1 cellular context compared by ENCODE assay signal in the genomic region with DNA sequence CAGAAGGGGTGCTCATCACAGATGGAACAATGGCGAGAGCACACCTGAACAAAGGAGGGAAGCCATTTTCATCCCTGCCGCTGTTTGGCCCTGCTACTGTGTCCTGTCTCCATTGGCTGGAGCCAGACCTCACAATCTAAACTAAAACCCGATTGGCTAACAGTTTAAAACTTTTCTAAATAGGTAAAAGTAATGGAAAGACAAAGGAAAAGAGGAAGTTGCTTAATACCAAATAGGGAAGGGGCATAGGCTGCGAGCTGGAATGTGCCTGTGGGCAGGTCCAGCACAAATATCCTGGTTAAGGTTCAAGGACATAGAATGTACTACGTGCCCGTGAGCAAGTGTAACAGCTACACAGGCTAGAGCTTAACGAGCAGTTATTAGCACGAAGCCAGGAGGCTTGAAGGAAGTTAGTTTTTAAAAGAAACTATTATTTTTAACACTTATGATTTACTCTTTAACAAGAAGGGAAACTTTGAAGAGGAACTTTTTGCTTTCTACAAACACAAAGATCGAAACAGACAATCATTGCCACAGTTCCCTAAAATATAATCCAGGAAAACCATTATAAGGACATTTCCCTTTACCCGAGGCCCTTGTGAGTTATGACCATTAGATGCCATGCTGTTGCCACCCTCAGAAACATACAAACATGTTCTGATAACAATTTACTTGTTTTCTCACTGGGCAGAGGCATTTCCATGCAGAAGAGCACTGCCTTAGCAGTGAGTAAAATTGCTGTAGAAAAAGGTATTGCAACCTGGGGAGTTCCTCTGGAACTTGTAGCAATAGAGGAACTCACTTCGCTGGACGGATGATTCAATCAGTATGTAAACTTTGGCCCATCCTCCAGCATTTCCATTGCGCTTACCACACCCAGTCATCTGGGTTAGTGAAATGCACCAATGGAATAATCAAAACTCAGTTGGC.
TF ChIP-seq lines count a peak whose summit lies in the region.

No MANE protein-coding gene starts in this region.

TF ChIP-seq in K562, 482 proteins besides CTCF, POLR2A, EP300 and RAD21 (continued from another document and continues in another):
- TF ChIP-seq, protein P1, sequence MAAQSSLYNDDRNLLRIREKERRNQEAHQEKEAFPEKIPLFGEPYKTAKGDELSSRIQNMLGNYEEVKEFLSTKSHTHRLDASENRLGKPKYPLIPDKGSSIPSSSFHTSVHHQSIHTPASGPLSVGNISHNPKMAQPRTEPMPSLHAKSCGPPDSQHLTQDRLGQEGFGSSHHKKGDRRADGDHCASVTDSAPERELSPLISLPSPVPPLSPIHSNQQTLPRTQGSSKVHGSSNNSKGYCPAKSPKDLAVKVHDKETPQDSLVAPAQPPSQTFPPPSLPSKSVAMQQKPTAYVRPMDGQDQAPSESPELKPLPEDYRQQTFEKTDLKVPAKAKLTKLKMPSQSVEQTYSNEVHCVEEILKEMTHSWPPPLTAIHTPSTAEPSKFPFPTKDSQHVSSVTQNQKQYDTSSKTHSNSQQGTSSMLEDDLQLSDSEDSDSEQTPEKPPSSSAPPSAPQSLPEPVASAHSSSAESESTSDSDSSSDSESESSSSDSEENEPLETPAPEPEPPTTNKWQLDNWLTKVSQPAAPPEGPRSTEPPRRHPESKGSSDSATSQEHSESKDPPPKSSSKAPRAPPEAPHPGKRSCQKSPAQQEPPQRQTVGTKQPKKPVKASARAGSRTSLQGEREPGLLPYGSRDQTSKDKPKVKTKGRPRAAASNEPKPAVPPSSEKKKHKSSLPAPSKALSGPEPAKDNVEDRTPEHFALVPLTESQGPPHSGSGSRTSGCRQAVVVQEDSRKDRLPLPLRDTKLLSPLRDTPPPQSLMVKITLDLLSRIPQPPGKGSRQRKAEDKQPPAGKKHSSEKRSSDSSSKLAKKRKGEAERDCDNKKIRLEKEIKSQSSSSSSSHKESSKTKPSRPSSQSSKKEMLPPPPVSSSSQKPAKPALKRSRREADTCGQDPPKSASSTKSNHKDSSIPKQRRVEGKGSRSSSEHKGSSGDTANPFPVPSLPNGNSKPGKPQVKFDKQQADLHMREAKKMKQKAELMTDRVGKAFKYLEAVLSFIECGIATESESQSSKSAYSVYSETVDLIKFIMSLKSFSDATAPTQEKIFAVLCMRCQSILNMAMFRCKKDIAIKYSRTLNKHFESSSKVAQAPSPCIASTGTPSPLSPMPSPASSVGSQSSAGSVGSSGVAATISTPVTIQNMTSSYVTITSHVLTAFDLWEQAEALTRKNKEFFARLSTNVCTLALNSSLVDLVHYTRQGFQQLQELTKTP (IDR thresholded peaks at IDR 0.05; ENCODE audit: low read depth in 1 of 2, partially characterized antibody in 2 of 2): peak in 1 of 2 experiments; percentile 65
- TF ChIP-seq, protein P2, sequence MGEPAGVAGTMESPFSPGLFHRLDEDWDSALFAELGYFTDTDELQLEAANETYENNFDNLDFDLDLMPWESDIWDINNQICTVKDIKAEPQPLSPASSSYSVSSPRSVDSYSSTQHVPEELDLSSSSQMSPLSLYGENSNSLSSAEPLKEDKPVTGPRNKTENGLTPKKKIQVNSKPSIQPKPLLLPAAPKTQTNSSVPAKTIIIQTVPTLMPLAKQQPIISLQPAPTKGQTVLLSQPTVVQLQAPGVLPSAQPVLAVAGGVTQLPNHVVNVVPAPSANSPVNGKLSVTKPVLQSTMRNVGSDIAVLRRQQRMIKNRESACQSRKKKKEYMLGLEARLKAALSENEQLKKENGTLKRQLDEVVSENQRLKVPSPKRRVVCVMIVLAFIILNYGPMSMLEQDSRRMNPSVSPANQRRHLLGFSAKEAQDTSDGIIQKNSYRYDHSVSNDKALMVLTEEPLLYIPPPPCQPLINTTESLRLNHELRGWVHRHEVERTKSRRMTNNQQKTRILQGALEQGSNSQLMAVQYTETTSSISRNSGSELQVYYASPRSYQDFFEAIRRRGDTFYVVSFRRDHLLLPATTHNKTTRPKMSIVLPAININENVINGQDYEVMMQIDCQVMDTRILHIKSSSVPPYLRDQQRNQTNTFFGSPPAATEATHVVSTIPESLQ (CRISPR knock-in tag; IDR thresholded peaks at IDR 0.05): no peak
- TF ChIP-seq PML (IDR thresholded peaks at IDR 0.05; ENCODE audit: low read length) (no peak), SAFB (IDR thresholded peaks at IDR 0.05; ENCODE audit: borderline replicate concordance, low read depth, low read length) (no peak), KDM2B (CRISPR knock-in tag; IDR thresholded peaks at IDR 0.05) (no peak), FOXK2 (conservative IDR thresholded peaks at IDR 0.05 in 1 of 2, IDR thresholded peaks at IDR 0.05 in 1 of 2; ENCODE audit: low read depth in 2 of 2) (peak; percentile 37 to 71; a peak in 2 of 4 replicates), ZNF165 (CRISPR knock-in tag; IDR thresholded peaks at IDR 0.05; ENCODE audit: borderline replicate concordance) (no peak), GATAD2B (IDR thresholded peaks at IDR 0.05; ENCODE audit: borderline replicate concordance) (no peak), TAL1 (IDR thresholded peaks at IDR 0.05) (no peak), POLR2AphosphoS2 (IDR thresholded peaks at IDR 0.05; ENCODE audit: low read length) (no peak), RNF2 (IDR thresholded peaks at IDR 0.05) (peak; percentile 57; the same call in 1 of the 2 replicates), HDAC1 (IDR thresholded peaks at IDR 0.05) (no peak), ZKSCAN3 (CRISPR knock-in tag; IDR thresholded peaks at IDR 0.05) (no peak), RBM34 (IDR thresholded peaks at IDR 0.05; ENCODE audit: borderline replicate concordance, insufficient read depth, low read length) (no peak), ZNF224 (CRISPR knock-in tag; IDR thresholded peaks at IDR 0.05) (no peak), CBX3 (IDR thresholded peaks at IDR 0.05; ENCODE audit: borderline replicate concordance in 1 of 2, low read length in 2 of 2) (no peak), FOXP1 (CRISPR knock-in tag; IDR thresholded peaks at IDR 0.05) (no peak), PHF20 (IDR thresholded peaks at IDR 0.05; ENCODE audit: partially characterized antibody) (no peak), CXXC5 (CRISPR knock-in tag; IDR thresholded peaks at IDR 0.05) (peak; percentile 32; the same call in 1 of the 2 replicates), ILF3 (IDR thresholded peaks at IDR 0.05; ENCODE audit: borderline replicate concordance) (no peak), ZFP36 (IDR thresholded peaks at IDR 0.05; ENCODE audit: low read depth, low read length, partially characterized antibody) (no peak), ZNF589 (CRISPR knock-in tag; IDR thresholded peaks at IDR 0.05; ENCODE audit: low read depth) (peak; percentile 83; the same call in 1 of the 2 replicates), ZNF830 (CRISPR knock-in tag; IDR thresholded peaks at IDR 0.05) (no peak), RBM22 (IDR thresholded peaks at IDR 0.05; ENCODE audit: low read depth, low read length, poor library complexity, severe bottlenecking) (no peak)
- TF ChIP-seq, protein P3, sequence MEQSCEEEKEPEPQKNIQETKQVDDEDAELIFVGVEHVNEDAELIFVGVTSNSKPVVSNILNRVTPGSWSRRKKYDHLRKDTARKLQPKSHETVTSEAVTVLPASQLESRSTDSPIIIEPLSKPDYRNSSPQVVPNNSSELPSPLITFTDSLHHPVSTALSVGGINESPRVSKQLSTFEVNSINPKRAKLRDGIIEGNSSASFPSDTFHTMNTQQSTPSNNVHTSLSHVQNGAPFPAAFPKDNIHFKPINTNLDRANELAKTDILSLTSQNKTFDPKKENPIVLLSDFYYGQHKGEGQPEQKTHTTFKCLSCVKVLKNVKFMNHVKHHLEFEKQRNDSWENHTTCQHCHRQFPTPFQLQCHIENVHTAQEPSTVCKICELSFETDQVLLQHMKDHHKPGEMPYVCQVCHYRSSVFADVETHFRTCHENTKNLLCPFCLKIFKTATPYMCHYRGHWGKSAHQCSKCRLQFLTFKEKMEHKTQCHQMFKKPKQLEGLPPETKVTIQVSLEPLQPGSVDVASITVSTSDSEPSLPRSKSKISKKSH (CRISPR knock-in tag; IDR thresholded peaks at IDR 0.05): no peak
- TF ChIP-seq, protein P4, sequence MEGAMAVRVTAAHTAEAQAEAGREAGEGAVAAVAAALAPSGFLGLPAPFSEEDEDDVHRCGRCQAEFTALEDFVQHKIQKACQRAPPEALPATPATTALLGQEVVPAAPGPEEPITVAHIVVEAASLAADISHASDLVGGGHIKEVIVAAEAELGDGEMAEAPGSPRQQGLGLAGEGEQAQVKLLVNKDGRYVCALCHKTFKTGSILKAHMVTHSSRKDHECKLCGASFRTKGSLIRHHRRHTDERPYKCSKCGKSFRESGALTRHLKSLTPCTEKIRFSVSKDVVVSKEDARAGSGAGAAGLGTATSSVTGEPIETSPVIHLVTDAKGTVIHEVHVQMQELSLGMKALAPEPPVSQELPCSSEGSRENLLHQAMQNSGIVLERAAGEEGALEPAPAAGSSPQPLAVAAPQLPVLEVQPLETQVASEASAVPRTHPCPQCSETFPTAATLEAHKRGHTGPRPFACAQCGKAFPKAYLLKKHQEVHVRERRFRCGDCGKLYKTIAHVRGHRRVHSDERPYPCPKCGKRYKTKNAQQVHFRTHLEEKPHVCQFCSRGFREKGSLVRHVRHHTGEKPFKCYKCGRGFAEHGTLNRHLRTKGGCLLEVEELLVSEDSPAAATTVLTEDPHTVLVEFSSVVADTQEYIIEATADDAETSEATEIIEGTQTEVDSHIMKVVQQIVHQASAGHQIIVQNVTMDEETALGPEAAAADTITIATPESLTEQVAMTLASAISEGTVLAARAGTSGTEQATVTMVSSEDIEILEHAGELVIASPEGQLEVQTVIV (CRISPR knock-in tag; IDR thresholded peaks at IDR 0.05; ENCODE audit: borderline replicate concordance): no peak
- TF ChIP-seq, protein P5, sequence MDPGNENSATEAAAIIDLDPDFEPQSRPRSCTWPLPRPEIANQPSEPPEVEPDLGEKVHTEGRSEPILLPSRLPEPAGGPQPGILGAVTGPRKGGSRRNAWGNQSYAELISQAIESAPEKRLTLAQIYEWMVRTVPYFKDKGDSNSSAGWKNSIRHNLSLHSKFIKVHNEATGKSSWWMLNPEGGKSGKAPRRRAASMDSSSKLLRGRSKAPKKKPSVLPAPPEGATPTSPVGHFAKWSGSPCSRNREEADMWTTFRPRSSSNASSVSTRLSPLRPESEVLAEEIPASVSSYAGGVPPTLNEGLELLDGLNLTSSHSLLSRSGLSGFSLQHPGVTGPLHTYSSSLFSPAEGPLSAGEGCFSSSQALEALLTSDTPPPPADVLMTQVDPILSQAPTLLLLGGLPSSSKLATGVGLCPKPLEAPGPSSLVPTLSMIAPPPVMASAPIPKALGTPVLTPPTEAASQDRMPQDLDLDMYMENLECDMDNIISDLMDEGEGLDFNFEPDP (CRISPR knock-in tag; IDR thresholded peaks at IDR 0.05): no peak
- TF ChIP-seq, protein P6, sequence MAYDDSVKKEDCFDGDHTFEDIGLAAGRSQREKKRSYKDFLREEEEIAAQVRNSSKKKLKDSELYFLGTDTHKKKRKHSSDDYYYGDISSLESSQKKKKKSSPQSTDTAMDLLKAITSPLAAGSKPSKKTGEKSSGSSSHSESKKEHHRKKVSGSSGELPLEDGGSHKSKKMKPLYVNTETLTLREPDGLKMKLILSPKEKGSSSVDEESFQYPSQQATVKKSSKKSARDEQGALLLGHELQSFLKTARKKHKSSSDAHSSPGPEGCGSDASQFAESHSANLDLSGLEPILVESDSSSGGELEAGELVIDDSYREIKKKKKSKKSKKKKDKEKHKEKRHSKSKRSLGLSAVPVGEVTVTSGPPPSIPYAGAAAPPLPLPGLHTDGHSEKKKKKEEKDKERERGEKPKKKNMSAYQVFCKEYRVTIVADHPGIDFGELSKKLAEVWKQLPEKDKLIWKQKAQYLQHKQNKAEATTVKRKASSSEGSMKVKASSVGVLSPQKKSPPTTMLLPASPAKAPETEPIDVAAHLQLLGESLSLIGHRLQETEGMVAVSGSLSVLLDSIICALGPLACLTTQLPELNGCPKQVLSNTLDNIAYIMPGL (CRISPR knock-in tag; IDR thresholded peaks at IDR 0.05): no peak
- TF ChIP-seq, protein P7, sequence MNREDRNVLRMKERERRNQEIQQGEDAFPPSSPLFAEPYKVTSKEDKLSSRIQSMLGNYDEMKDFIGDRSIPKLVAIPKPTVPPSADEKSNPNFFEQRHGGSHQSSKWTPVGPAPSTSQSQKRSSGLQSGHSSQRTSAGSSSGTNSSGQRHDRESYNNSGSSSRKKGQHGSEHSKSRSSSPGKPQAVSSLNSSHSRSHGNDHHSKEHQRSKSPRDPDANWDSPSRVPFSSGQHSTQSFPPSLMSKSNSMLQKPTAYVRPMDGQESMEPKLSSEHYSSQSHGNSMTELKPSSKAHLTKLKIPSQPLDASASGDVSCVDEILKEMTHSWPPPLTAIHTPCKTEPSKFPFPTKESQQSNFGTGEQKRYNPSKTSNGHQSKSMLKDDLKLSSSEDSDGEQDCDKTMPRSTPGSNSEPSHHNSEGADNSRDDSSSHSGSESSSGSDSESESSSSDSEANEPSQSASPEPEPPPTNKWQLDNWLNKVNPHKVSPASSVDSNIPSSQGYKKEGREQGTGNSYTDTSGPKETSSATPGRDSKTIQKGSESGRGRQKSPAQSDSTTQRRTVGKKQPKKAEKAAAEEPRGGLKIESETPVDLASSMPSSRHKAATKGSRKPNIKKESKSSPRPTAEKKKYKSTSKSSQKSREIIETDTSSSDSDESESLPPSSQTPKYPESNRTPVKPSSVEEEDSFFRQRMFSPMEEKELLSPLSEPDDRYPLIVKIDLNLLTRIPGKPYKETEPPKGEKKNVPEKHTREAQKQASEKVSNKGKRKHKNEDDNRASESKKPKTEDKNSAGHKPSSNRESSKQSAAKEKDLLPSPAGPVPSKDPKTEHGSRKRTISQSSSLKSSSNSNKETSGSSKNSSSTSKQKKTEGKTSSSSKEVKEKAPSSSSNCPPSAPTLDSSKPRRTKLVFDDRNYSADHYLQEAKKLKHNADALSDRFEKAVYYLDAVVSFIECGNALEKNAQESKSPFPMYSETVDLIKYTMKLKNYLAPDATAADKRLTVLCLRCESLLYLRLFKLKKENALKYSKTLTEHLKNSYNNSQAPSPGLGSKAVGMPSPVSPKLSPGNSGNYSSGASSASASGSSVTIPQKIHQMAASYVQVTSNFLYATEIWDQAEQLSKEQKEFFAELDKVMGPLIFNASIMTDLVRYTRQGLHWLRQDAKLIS (CRISPR knock-in tag; IDR thresholded peaks at IDR 0.05): no peak
- TF ChIP-seq, protein P8, sequence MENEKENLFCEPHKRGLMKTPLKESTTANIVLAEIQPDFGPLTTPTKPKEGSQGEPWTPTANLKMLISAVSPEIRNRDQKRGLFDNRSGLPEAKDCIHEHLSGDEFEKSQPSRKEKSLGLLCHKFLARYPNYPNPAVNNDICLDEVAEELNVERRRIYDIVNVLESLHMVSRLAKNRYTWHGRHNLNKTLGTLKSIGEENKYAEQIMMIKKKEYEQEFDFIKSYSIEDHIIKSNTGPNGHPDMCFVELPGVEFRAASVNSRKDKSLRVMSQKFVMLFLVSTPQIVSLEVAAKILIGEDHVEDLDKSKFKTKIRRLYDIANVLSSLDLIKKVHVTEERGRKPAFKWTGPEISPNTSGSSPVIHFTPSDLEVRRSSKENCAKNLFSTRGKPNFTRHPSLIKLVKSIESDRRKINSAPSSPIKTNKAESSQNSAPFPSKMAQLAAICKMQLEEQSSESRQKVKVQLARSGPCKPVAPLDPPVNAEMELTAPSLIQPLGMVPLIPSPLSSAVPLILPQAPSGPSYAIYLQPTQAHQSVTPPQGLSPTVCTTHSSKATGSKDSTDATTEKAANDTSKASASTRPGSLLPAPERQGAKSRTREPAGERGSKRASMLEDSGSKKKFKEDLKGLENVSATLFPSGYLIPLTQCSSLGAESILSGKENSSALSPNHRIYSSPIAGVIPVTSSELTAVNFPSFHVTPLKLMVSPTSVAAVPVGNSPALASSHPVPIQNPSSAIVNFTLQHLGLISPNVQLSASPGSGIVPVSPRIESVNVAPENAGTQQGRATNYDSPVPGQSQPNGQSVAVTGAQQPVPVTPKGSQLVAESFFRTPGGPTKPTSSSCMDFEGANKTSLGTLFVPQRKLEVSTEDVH (IDR thresholded peaks at IDR 0.05; ENCODE audit: low read depth, partially characterized antibody): no peak
